ENCODE assay signal across 15 cellular contexts in genomic region chr13:82879921-82880320, GRCh38.
DNase-seq lines count a peak whose midpoint lies in the region; TF ChIP-seq lines count a peak whose summit lies in the region.
"Had no signal": no experiment of that assay in that cellular context is flagged by ENCODE, and none has a peak within 500 bp of the region (broad histone marks: within the 10 kb centered on the region; RNA-seq: fewer than 3 reads in every experiment).

No MANE protein-coding gene starts in this region.

- no peak overlapping the region for H3K4me3 Mint-ChIP-seq in activated T-helper 1 cell treated with anti-CD3 and anti-CD28 coated beads, Interleukin-12 subunit alpha, Interleukin-12 subunit beta, Interleukin-2, Interleukin-4 antibody, amounts not matched to agents 30 ng/mL and 10 ng/mL and 1 ng/mL, durations not matched to agents 14 hours and 24 hours and 36 hours
- H3K4me3 Mint-ChIP-seq in CD14-positive monocyte = no peak overlapping the region
- H3K4me3 Mint-ChIP-seq: CD4-positive, CD25-positive, alpha-beta regulatory T cell had no signal

- TF ChIP-seq CTCF in CD14-positive monocyte (IDR thresholded peaks at IDR 0.05) = no peak

- no peak overlapping the region for H3K27ac Mint-ChIP-seq in activated T-helper 1 cell treated with anti-CD3 and anti-CD28 coated beads, Interleukin-12 subunit alpha, Interleukin-12 subunit beta, Interleukin-2, Interleukin-4 antibody, amounts not matched to agents 30 ng/mL and 10 ng/mL and 1 ng/mL, durations not matched to agents 14 hours and 24 hours and 36 hours
- H3K27ac Mint-ChIP-seq in CD14-positive monocyte = no peak overlapping the region
- H3K27ac Mint-ChIP-seq: CD4-positive, CD25-positive, alpha-beta regulatory T cell had no signal

- peaks cover 6% of the 10 kb centered on the region for H3K9me3 Mint-ChIP-seq in activated T-helper 1 cell treated with anti-CD3 and anti-CD28 coated beads, Interleukin-12 subunit alpha, Interleukin-12 subunit beta, Interleukin-2, Interleukin-4 antibody, amounts not matched to agents 30 ng/mL and 10 ng/mL and 1 ng/mL, durations not matched to agents 14 hours and 24 hours and 36 hours
- H3K9me3 Mint-ChIP-seq in CD14-positive monocyte = peaks cover 0 to 19% (median 5%) of the 10 kb centered on the region in 7 donors

- no peaks in the 10 kb centered on the region for H3K4me1 Mint-ChIP-seq in activated T-helper 1 cell treated with anti-CD3 and anti-CD28 coated beads, Interleukin-12 subunit alpha, Interleukin-12 subunit beta, Interleukin-2, Interleukin-4 antibody, amounts not matched to agents 30 ng/mL and 10 ng/mL and 1 ng/mL, durations not matched to agents 14 hours and 24 hours and 36 hours (ENCODE audit: low read depth)
- no peaks in the 10 kb centered on the region for H3K4me1 Mint-ChIP-seq in CD14-positive monocyte
- H3K4me1 Mint-ChIP-seq: CD4-positive, CD25-positive, alpha-beta regulatory T cell had no signal

- DNase-seq in COLO829 (ENCODE audit: low spot score) (peak; percentile 28), NCI-H1930 (lab: John Stamatoyannopoulos, UW) (peak; percentile 41 to 43), NCI-H345 treated with DMSO at 0.1 percent for 48 hours (lab: John Stamatoyannopoulos, UW; ENCODE audit: unreplicated experiment) (peak; percentile 54), SK-MEL-5 (ENCODE audit: low read depth, low spot score) (peak; percentile 78), HUDEP-2 (lab: John Stamatoyannopoulos, UW; ENCODE audit: unreplicated experiment in 76 of 76) (no peak), epidermal melanocyte (ENCODE audit: insufficient read length, low spot score) (no peak), CD14-positive monocyte (ENCODE audit: low spot score) (no peak)
- no peak for DNase-seq in activated T-helper 1 cell treated with anti-CD3 and anti-CD28 coated beads, Interleukin-12 subunit alpha, Interleukin-12 subunit beta, Interleukin-2, Interleukin-4 antibody, amounts not matched to agents 30 ng/mL and 10 ng/mL and 1 ng/mL, durations not matched to agents 14 hours and 24 hours and 36 hours (ENCODE audit: low spot score)
- DNase-seq: 8988T; AML-193; CD4-positive, CD25-positive, alpha-beta regulatory T cell; DMS53; GF-D8; HCEC 1CT; IMR-90 had no signal

- H3K36me3 Mint-ChIP-seq in activated T-helper 1 cell treated with anti-CD3 and anti-CD28 coated beads, Interleukin-12 subunit alpha, Interleukin-12 subunit beta, Interleukin-2, Interleukin-4 antibody, amounts not matched to agents 30 ng/mL and 10 ng/mL and 1 ng/mL, durations not matched to agents 14 hours and 24 hours and 36 hours (ENCODE audit: low read depth) = no peaks in the 10 kb centered on the region
- no peaks in the 10 kb centered on the region for H3K36me3 Mint-ChIP-seq in CD14-positive monocyte
- H3K36me3 Mint-ChIP-seq: CD4-positive, CD25-positive, alpha-beta regulatory T cell had no signal

- in situ Hi-C loops in SK-MEL-5 (cut with HindIII; ENCODE audit: low pct_unique_long_range_greater_than_20kb, low sequenced_read_pairs) = no loop called here

- intact Hi-C loops in activated T-helper 1 cell treated with anti-CD3 and anti-CD28 coated beads, Interleukin-12 subunit alpha, Interleukin-12 subunit beta, Interleukin-2, Interleukin-4 antibody, amounts not matched to agents 30 ng/mL and 10 ng/mL and 1 ng/mL, durations not matched to agents 14 hours and 24 hours and 36 hours (cut with micrococcal nuclease) = no loop called here
- intact Hi-C loops in CD14-positive monocyte (cut with micrococcal nuclease) = no loop called here

- no peaks in the 10 kb centered on the region for H3K27me3 Mint-ChIP-seq in activated T-helper 1 cell treated with anti-CD3 and anti-CD28 coated beads, Interleukin-12 subunit alpha, Interleukin-12 subunit beta, Interleukin-2, Interleukin-4 antibody, amounts not matched to agents 30 ng/mL and 10 ng/mL and 1 ng/mL, durations not matched to agents 14 hours and 24 hours and 36 hours (ENCODE audit: insufficient read depth)
- H3K27me3 Mint-ChIP-seq in CD14-positive monocyte (ENCODE audit: low read depth in 3 of 3) = no peaks in the 10 kb centered on the region
- H3K27me3 Mint-ChIP-seq: CD4-positive, CD25-positive, alpha-beta regulatory T cell had no signal

Comparison
In these comparisons a context has a peak if more than half of its experiments do, and no peak if none do; other contexts are left out.
1. DNase-seq: peak in COLO829 (single experiment), NCI-H1930 (2 of 2), NCI-H345 treated with DMSO at 0.1 percent for 48 hours (single experiment) and SK-MEL-5 (single experiment); none in activated T-helper 1 cell treated with anti-CD3 and anti-CD28 coated beads, Interleukin-12 subunit alpha, Interleukin-12 subunit beta, Interleukin-2, Interleukin-4 antibody, amounts not matched to agents 30 ng/mL and 10 ng/mL and 1 ng/mL, durations not matched to agents 14 hours and 24 hours and 36 hours (single experiment), HUDEP-2 (0 of 76), epidermal melanocyte (single experiment) and CD14-positive monocyte (single experiment).